8 cellular contexts compared by ENCODE assay signal in the genomic region with DNA sequence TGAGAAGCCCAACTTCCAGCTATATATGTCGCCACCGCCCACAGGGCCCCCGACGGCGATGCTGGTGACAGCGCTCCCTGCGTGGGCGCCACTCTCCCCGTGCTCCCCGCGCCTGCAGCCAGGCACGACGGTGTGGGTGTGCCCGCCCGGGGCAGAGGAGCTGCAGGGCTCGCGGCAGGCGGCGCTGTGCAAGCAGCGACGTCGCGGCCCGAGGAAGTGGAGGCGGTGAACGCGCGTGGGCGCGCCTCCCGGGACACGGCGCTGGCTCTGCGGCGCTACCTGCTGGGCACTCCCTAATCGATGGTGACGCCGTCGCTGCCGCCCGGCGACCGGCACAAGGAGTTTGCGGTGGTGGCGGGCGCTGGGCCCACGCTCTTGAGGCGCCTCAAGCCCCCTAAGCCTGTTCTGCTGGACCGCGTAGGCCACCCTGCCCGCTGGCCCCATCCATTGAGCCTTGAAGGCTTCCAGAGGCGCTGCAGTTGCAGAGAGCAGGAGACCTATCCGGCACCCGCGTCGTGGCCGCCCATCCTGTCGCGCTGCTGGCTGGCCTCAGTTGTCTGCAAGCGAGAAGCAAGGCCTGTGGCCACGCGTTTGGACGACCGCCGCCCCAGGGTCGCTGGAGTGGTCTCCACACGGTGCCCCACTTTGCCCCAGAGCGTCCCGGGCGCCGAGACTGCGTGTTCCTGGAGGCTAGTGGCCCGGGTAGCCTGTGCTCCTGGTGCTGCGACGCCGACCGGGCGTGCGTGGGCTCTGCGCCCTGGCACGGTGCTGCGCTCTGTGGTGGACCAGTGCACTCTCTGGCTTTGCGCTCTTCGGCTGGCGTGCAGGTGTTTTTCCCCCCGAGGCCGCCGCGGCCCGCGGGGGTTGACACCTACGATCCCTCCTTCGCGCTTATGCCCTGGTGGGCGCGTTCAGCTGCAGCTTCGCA. TPM values are rescaled to one million over a fixed set of nuclear protein-coding genes. Genes with fewer than 3 reads are reported as not detected.
DNase-seq lines count a peak whose midpoint lies in the region; ATAC-seq and TF ChIP-seq lines count a peak whose summit lies in the region.

No MANE protein-coding gene starts in this region.

- no peaks in the 10 kb centered on the region for H3K36me3 ChIP-seq in ascending aorta
- H3K36me3 ChIP-seq in lower lobe of right lung, result no peaks in the 10 kb centered on the region

- no peaks in the 10 kb centered on the region for H3K9me3 ChIP-seq in ascending aorta
- no peaks in the 10 kb centered on the region for H3K9me3 ChIP-seq in lower lobe of right lung

- H3K4me3 ChIP-seq in ascending aorta (peak overlapping the region in 1 of 2 donors; percentile 41), lower lobe of right lung (peak overlapping the region; percentile 36)

- H3K27me3 ChIP-seq in ascending aorta, result no peaks in the 10 kb centered on the region
- peaks cover 47% of the 10 kb centered on the region for H3K27me3 ChIP-seq in lower lobe of right lung (ENCODE audit: low read depth)

- H3K4me1 ChIP-seq in ascending aorta (peaks cover 0 to 5% of the 10 kb centered on the region in 2 donors), lower lobe of right lung (peaks cover 7% of the 10 kb centered on the region)

- peak; percentile 72 for DNase-seq in GM10248 (ENCODE audit: extremely low spot score)
- DNase-seq in T-helper 22 cell (ENCODE audit: low read depth), result peak; percentile 70
- DNase-seq in ascending aorta (ENCODE audit: low spot score in 2 of 2), result no peak
- peak; percentile 83 for DNase-seq in lower lobe of right lung
- peak; percentile 53 to 68 for DNase-seq in stimulated activated CD8-positive, alpha-beta memory T cell treated with anti-CD3 and anti-CD28 coated beads, Interleukin-4, amount 100 ng/mL, for 1 hour (ENCODE audit: low read depth in 2 of 2, low spot score in 1 of 2)
- DNase-seq in NCI-H446 treated with DMSO at 0.1 percent for 48 hours (lab: John Stamatoyannopoulos, UW), result no peak
- DNase-seq in NCI-H2196 treated with DMSO at 0.1 percent for 48 hours (lab: John Stamatoyannopoulos, UW; ENCODE audit: unreplicated experiment), result no peak

- intact Hi-C loops in ascending aorta (cut with DNase I) (no loop called here), lower lobe of right lung (cut with DNase I) (no loop called here)

- TF ChIP-seq CTCF in GM10248 (IDR thresholded peaks at IDR 0.05; ENCODE audit: control extremely low read depth, extremely low read depth, low read depth, missing control alignments), result peak; percentile 62
- TF ChIP-seq CTCF in ascending aorta (IDR thresholded peaks at IDR 0.05), result peak in 2 of 3 experiments; percentile 10 to 33
- TF ChIP-seq CTCF in lower lobe of right lung (IDR thresholded peaks at IDR 0.05), result peak; percentile 45

- peak; percentile 91 for ATAC-seq in lower lobe of right lung
- ATAC-seq in HG02973 (IDR thresholded peaks at IDR 0.05; ENCODE audit: unreplicated experiment), result no peak

- H3K27ac ChIP-seq in ascending aorta (no peak overlapping the region), lower lobe of right lung (peak overlapping the region; percentile 24)

- POLR2A ChIA-PET in GM10248 (lab: Yijun Ruan, JAX), result interaction anchor here (0.6 kb wide), 1 partner anchor 82 kb away, joined by 6 read pairs; no protein-coding TSS in a partner anchor

- CTCF ChIA-PET in GM10248 (lab: Yijun Ruan, JAX), result interaction anchor here (1.0 to 1.6 kb wide), 4 partner anchors 10 to 79 kb away, joined by 3 to 8 read pairs (median 3); no protein-coding TSS in a partner anchor

RNA-seq across cellular contexts. Expression of gene LRFN3, which starts 23.1 kb away (rescaled TPM):
- total RNA-seq in ascending aorta (26.6 TPM), lower lobe of right lung (14.6 TPM)

RNA-seq across cellular contexts. Expression of gene SDHAF1, which starts 35.7 kb away (rescaled TPM):
- total RNA-seq in ascending aorta, result 107 TPM
- 14.4 TPM for total RNA-seq in lower lobe of right lung

RNA-seq across cellular contexts. Expression of gene SYNE4, which starts 49.3 kb away (rescaled TPM):
- not detected for total RNA-seq in ascending aorta
- total RNA-seq in lower lobe of right lung, result 8.9 TPM

RNA-seq across cellular contexts. Expression of gene TYROBP, which starts 51.2 kb away (rescaled TPM):
- total RNA-seq in ascending aorta, result 31.5 TPM
- 460 TPM for total RNA-seq in lower lobe of right lung

RNA-seq across cellular contexts. Expression of gene ALKBH6, which starts 54.7 kb away (rescaled TPM):
- total RNA-seq in ascending aorta (35.3 TPM), lower lobe of right lung (21.0 TPM)

Comparison
In these comparisons a context has a peak if more than half of its experiments do, and no peak if none do; other contexts are left out.
1. DNase-seq: peak in GM10248 (single experiment), T-helper 22 cell (single experiment), lower lobe of right lung (single experiment) and stimulated activated CD8-positive, alpha-beta memory T cell treated with anti-CD3 and anti-CD28 coated beads, Interleukin-4, amount 100 ng/mL, for 1 hour (2 of 2); none in ascending aorta (0 of 2), NCI-H446 treated with DMSO at 0.1 percent for 48 hours (single experiment) and NCI-H2196 treated with DMSO at 0.1 percent for 48 hours (single experiment).
2. Peak in every context shown above with its lines, with median percentiles within 50 percentile points of each other: CTCF ChIP-seq.